ENCODE assay signal across 8 cellular contexts in genomic region chrX:53320543-53321215, GRCh38. TPM values are rescaled to one million over a fixed set of nuclear protein-coding genes. Genes with fewer than 3 reads are reported as not detected.
A peak's percentile ranks its signal among the peaks of the same experiment; 100 is the strongest.
DNase-seq lines count a peak whose midpoint lies in the region; FAIRE-seq and TF ChIP-seq lines count a peak whose summit lies in the region.

No MANE protein-coding gene starts in this region.

- H3K27me3 Mint-ChIP-seq in activated CD4-positive, alpha-beta T cell treated with anti-CD3 and anti-CD28 coated beads, Interleukin-2, amount 10 ng/mL, durations not matched to agents 24 days and 14 days: peaks cover 57% of the 10 kb centered on the region

- H3K27ac Mint-ChIP-seq in activated CD4-positive, alpha-beta T cell treated with anti-CD3 and anti-CD28 coated beads, Interleukin-2, amount 10 ng/mL, durations not matched to agents 24 days and 14 days: no peak overlapping the region

- H3K27ac ChIP-seq in ascending aorta (no peak overlapping the region), keratinocyte (ENCODE audit: control insufficient read depth, insufficient read depth, low read length) (no peak overlapping the region), temporal lobe (ENCODE audit: low read depth, low read length) (peak overlapping the region; percentile 44), OCI-LY7 (ENCODE audit: low read depth, low read length, poor library complexity, severe bottlenecking) (no peak overlapping the region)

- H3K27me3 ChIP-seq in ascending aorta: peaks cover 7% of the 10 kb centered on the region
- H3K27me3 ChIP-seq in keratinocyte (ENCODE audit: control insufficient read depth, extremely low read depth, insufficient read depth, low read length): peaks cover 62% of the 10 kb centered on the region

- no peaks in the 10 kb centered on the region for H3K9me3 Mint-ChIP-seq in activated CD4-positive, alpha-beta T cell treated with anti-CD3 and anti-CD28 coated beads, Interleukin-2, amount 10 ng/mL, durations not matched to agents 24 days and 14 days

- H2AFZ ChIP-seq in keratinocyte (ENCODE audit: control insufficient read depth, low read length) (no peak overlapping the region), OCI-LY7 (ENCODE audit: low read length) (no peak overlapping the region)

- no peaks in the 10 kb centered on the region for H3K9me1 ChIP-seq in keratinocyte (ENCODE audit: control insufficient read depth, extremely low read depth, insufficient read depth, low read length)

- no peaks in the 10 kb centered on the region for H3K9me3 ChIP-seq in ascending aorta
- H3K9me3 ChIP-seq in keratinocyte (ENCODE audit: control insufficient read depth, low read depth, low read length): no peaks in the 10 kb centered on the region
- no peaks in the 10 kb centered on the region for H3K9me3 ChIP-seq in OCI-LY7 (ENCODE audit: low read length)

- H3K4me2 ChIP-seq in keratinocyte (ENCODE audit: control insufficient read depth, extremely low read depth, insufficient read depth, low read depth, low read length) (peak overlapping the region; percentile 60), OCI-LY7 (ENCODE audit: low read length) (no peak overlapping the region)

- intact Hi-C loops in activated CD4-positive, alpha-beta T cell treated with anti-CD3 and anti-CD28 coated beads, Interleukin-2, amount 10 ng/mL, durations not matched to agents 24 days and 14 days (cut with micrococcal nuclease): loop anchor here (10.0 kb wide), 1 partner anchor 54 kb away; no protein-coding TSS in a partner anchor
- intact Hi-C loops in ascending aorta (cut with DNase I): no loop called here
- intact Hi-C loops in OCI-LY7 (cut with micrococcal nuclease; ENCODE audit: unreplicated experiment): no loop called here

- no peaks in the 10 kb centered on the region for H3K36me3 ChIP-seq in ascending aorta
- no peaks in the 10 kb centered on the region for H3K36me3 ChIP-seq in keratinocyte (ENCODE audit: control insufficient read depth in 2 of 2, extremely low read depth in 1 of 2, insufficient read depth in 2 of 2, low read length in 2 of 2)
- no peaks in the 10 kb centered on the region for H3K36me3 ChIP-seq in OCI-LY7 (ENCODE audit: insufficient read depth, low read length)

- no peaks in the 10 kb centered on the region for H3K36me3 Mint-ChIP-seq in activated CD4-positive, alpha-beta T cell treated with anti-CD3 and anti-CD28 coated beads, Interleukin-2, amount 10 ng/mL, durations not matched to agents 24 days and 14 days (ENCODE audit: low read depth)

- peak; percentile 59 for DNase-seq in activated CD4-positive, alpha-beta T cell treated with anti-CD3 and anti-CD28 coated beads, Interleukin-2, amount 10 ng/mL, durations not matched to agents 24 days and 14 days
- DNase-seq in activated CD4-positive, alpha-beta T cell treated with anti-CD3 and anti-CD28 coated beads, Interleukin-2, amount 50 U/mL, for 48 hours: no peak
- peak in 1 of 2 donors; percentile 63 for DNase-seq in ascending aorta (ENCODE audit: low spot score in 2 of 2)
- no peak for DNase-seq in keratinocyte (ENCODE audit: low read depth, low spot score)
- DNase-seq in GM12892 (ENCODE audit: insufficient read length): no peak
- no peak for DNase-seq in D721Med (ENCODE audit: insufficient read length, low spot score)
- no peak for DNase-seq in OCI-LY7 (ENCODE audit: low spot score)

- FAIRE-seq in keratinocyte (lab: Jason Lieb, UNC) (no peak), GM12892 (lab: Jason Lieb, UNC) (no peak), D721Med (lab: Jason Lieb, UNC) (no peak)

- no TSS peak for BruUV-seq in OCI-LY7 (replicated peaks; lab: Mats Ljungman, UMichigan)

- CTCF ChIA-PET in OCI-LY7 (lab: Charles Lee; ENCODE audit: unreplicated experiment): no interaction called here

- POLR2A ChIA-PET in OCI-LY7 (lab: Charles Lee): no interaction called here

- no peak for TF ChIP-seq POLR2A in GM12892 (IDR thresholded peaks at IDR 0.05; ENCODE audit: low read depth, low read length)

- H4K20me1 ChIP-seq in keratinocyte (ENCODE audit: control insufficient read depth, extremely low read depth, insufficient read depth, low read length) (no peaks in the 10 kb centered on the region), OCI-LY7 (ENCODE audit: insufficient read depth, low read length) (no peaks in the 10 kb centered on the region)

- no peak overlapping the region for H3K9ac ChIP-seq in keratinocyte (ENCODE audit: control insufficient read depth, extremely low read depth, insufficient read depth, low read length)

- TF ChIP-seq CTCF in ascending aorta (IDR thresholded peaks at IDR 0.05): no peak
- no peak for TF ChIP-seq CTCF in keratinocyte (optimal IDR thresholded peaks at IDR 0.05 in 1 of 3, IDR thresholded peaks at IDR 0.05 in 1 of 3, conservative IDR thresholded peaks at IDR 0.05 in 1 of 3; ENCODE audit: extremely low read depth in 1 of 3, insufficient read depth in 2 of 3, low read length in 3 of 3)
- no peak for TF ChIP-seq CTCF in D721Med (IDR thresholded peaks at IDR 0.05; ENCODE audit: insufficient read depth, missing control alignments)
- no peak for TF ChIP-seq CTCF in OCI-LY7 (conservative IDR thresholded peaks at IDR 0.05; ENCODE audit: low read length)

- H3K4me3 ChIP-seq in ascending aorta (peak overlapping the region; percentile 65 to 69), keratinocyte (ENCODE audit: control insufficient read depth in 2 of 3, extremely low read depth in 1 of 3, insufficient read depth in 2 of 3, low read depth in 1 of 3, low read length in 3 of 3) (peak overlapping the region; percentile 39 to 44 (median 43)), OCI-LY7 (ENCODE audit: low read depth, low read length, poor library complexity, severe bottlenecking) (no peak overlapping the region)

- dilution Hi-C loops in keratinocyte (cut with MboI; ENCODE audit: extremely low pct_ligation_motif_present, low sequenced_read_pairs): no loop called here

- H3K79me2 ChIP-seq in keratinocyte (ENCODE audit: control insufficient read depth, insufficient read depth, low read length): no peaks in the 10 kb centered on the region
- H3K79me2 ChIP-seq in OCI-LY7 (ENCODE audit: insufficient read depth, low read depth, low read length): no peaks in the 10 kb centered on the region

- peaks cover 0 to 7% of the 10 kb centered on the region in 2 donors for H3K4me1 ChIP-seq in ascending aorta
- no peaks in the 10 kb centered on the region for H3K4me1 ChIP-seq in keratinocyte (ENCODE audit: control insufficient read depth, extremely low read depth, insufficient read depth, low read length)
- H3K4me1 ChIP-seq in OCI-LY7 (ENCODE audit: insufficient read depth, low read length, poor library complexity, severe bottlenecking): no peaks in the 10 kb centered on the region

- H3K4me3 Mint-ChIP-seq in activated CD4-positive, alpha-beta T cell treated with anti-CD3 and anti-CD28 coated beads, Interleukin-2, amount 10 ng/mL, durations not matched to agents 24 days and 14 days: peak overlapping the region; percentile 32

- H3K9me2 ChIP-seq in OCI-LY7 (ENCODE audit: insufficient read depth, low read length): no peaks in the 10 kb centered on the region

- peaks cover 13% of the 10 kb centered on the region for H3K4me1 Mint-ChIP-seq in activated CD4-positive, alpha-beta T cell treated with anti-CD3 and anti-CD28 coated beads, Interleukin-2, amount 10 ng/mL, durations not matched to agents 24 days and 14 days

RNA-seq across cellular contexts. Expression of gene IQSEC2, which starts 39.3 kb away (rescaled TPM):
- 0.37 and 0.64 TPM in 2 replicates for total RNA-seq in activated CD4-positive, alpha-beta T cell treated with anti-CD3 and anti-CD28 coated beads, Interleukin-2, amount 10 ng/mL, durations not matched to agents 24 days and 14 days
- total RNA-seq in ascending aorta (43.3 TPM), temporal lobe (14.0 TPM), OCI-LY7 (2022) (not detected in 2 replicates)
- 3.9 to 7.7 TPM (median 4.7 TPM) in 3 replicates for polyA plus RNA-seq in keratinocyte
- polyA plus RNA-seq in keratinocyte (2011; ENCODE audit: low read depth): 2.5 TPM
- 5.1 and 6.0 TPM in 2 replicates for polyA plus RNA-seq in keratinocyte (2011; cell fraction: cytosol; rRNA removed)
- polyA plus RNA-seq in keratinocyte (2011; cell fraction: nucleus; rRNA removed): 10.2 and 13.5 TPM in 2 replicates
- 7.0 and 7.7 TPM in 2 replicates for polyA plus RNA-seq in keratinocyte (2012; ENCODE audit: low replicate concordance)
- 5.5 to 6.9 TPM (median 6.3 TPM) in 3 replicates for polyA minus RNA-seq in keratinocyte
- 10.9 TPM for polyA minus RNA-seq in keratinocyte (2011; cell fraction: cytosol; rRNA and poly(A)+ RNA removed)
- polyA minus RNA-seq in keratinocyte (2011; cell fraction: nucleus; rRNA and poly(A)+ RNA removed): 10.3 and 11.1 TPM in 2 replicates
- 1.1 TPM for polyA plus RNA-seq in GM12892 (2012; ENCODE audit: missing spikeins)
- total RNA-seq in OCI-LY7 (2014; rRNA removed; shearing (Covaris generic)): not detected in 2 replicates
